Comparison of ENCODE assay signal across 13 cellular contexts in the genomic region with DNA sequence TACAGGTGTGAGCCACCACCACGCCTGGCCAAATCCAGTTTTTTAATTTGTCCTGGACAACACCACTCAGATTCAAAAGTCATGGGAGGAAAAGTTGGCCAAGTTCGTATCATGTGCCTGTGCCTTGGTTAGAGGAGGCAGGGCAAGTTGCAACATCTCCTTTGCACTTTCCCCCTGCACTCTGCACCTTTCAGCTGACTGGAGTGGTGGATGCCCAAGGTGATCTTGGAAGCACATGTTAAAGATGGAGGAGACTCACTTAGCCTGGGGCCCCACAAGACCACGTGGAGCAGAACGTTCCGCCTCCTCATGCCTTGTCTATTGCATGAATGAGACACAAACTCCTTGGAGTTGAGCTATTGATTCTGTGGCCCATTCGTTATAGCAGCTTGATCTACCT.
DNase-seq lines count a peak whose midpoint lies in the region; ATAC-seq and TF ChIP-seq lines count a peak whose summit lies in the region.
"Had no signal": no experiment of that assay in that cellular context is flagged by ENCODE, and none has a peak within 500 bp of the region (broad histone marks: within the 10 kb centered on the region; RNA-seq: fewer than 3 reads in every experiment).

No MANE protein-coding gene starts in this region.

- H3K27ac ChIP-seq in RWPE2 (ENCODE audit: poor library complexity, severe bottlenecking): peak overlapping the region; percentile 80
- no peak overlapping the region for H3K27ac ChIP-seq in foreskin keratinocyte
- no peak overlapping the region for H3K27ac ChIP-seq in right lobe of liver
- H3K27ac ChIP-seq in upper lobe of right lung: no peak overlapping the region
- H3K27ac ChIP-seq in A673 (ENCODE audit: low read depth, low read length, poor library complexity, severe bottlenecking): no peak overlapping the region

- H3K4me3 ChIP-seq in RWPE2 (ENCODE audit: severe bottlenecking) (no peak overlapping the region), right lobe of liver (no peak overlapping the region), upper lobe of right lung (no peak overlapping the region), A673 (ENCODE audit: low read depth, low read length, poor library complexity, severe bottlenecking) (no peak overlapping the region)
- H3K4me3 ChIP-seq: GM12878 had no signal

- WGBS in right lobe of liver (ENCODE audit: insufficient coverage, low coverage, low lambda C conversion rate, missing lambda C conversion rate): 53% methylated on average over 6 of the region's 6 CpGs

- TF ChIP-seq POLR2A in right lobe of liver (IDR thresholded peaks at IDR 0.05): no peak

- POLR2A ChIA-PET in A673 (lab: Charles Lee; ENCODE audit: low non-redundant PET): no interaction called here

- peaks cover 27% of the 10 kb centered on the region for H3K4me1 ChIP-seq in RWPE2 (ENCODE audit: insufficient read depth, poor library complexity, severe bottlenecking)
- peaks cover 9% of the 10 kb centered on the region for H3K4me1 ChIP-seq in foreskin keratinocyte
- H3K4me1 ChIP-seq in right lobe of liver: no peaks in the 10 kb centered on the region
- no peaks in the 10 kb centered on the region for H3K4me1 ChIP-seq in upper lobe of right lung
- no peaks in the 10 kb centered on the region for H3K4me1 ChIP-seq in A673 (ENCODE audit: insufficient read depth, low read length, poor library complexity, severe bottlenecking)

- H3K36me3 ChIP-seq in RWPE2 (ENCODE audit: low read depth): no peaks in the 10 kb centered on the region
- H3K36me3 ChIP-seq in right lobe of liver: no peaks in the 10 kb centered on the region
- no peaks in the 10 kb centered on the region for H3K36me3 ChIP-seq in upper lobe of right lung
- no peaks in the 10 kb centered on the region for H3K36me3 ChIP-seq in A673 (ENCODE audit: insufficient read depth, low read length, poor library complexity, severe bottlenecking)

- BruUV-seq in A673 (replicated peaks; lab: Mats Ljungman, UMichigan): no TSS peak

- CTCF ChIA-PET in A673 (lab: Charles Lee): no interaction called here

- TF ChIP-seq CTCF in RWPE2 (IDR thresholded peaks at IDR 0.05; ENCODE audit: poor library complexity, severe bottlenecking) (no peak), foreskin keratinocyte (conservative IDR thresholded peaks at IDR 0.05) (no peak), right lobe of liver (IDR thresholded peaks at IDR 0.05) (no peak), upper lobe of right lung (IDR thresholded peaks at IDR 0.05) (no peak), A673 (conservative IDR thresholded peaks at IDR 0.05; ENCODE audit: low read depth, low read length) (no peak)

- intact Hi-C loops in right lobe of liver (cut with DNase I) (no loop called here), upper lobe of right lung (cut with DNase I) (no loop called here), A673 (cut with micrococcal nuclease; ENCODE audit: unreplicated experiment) (no loop called here)

- ATAC-seq in RWPE2 (ENCODE audit: low read depth) (no peak), foreskin keratinocyte (peak; percentile 39), right lobe of liver (peak in 3 of 4 donors; percentile 23 to 77 (median 75)), upper lobe of right lung (no peak), HG03025 (IDR thresholded peaks at IDR 0.05; ENCODE audit: low FRiP score, unreplicated experiment) (no peak)
- ATAC-seq: GM12878 had no signal

- no peaks in the 10 kb centered on the region for H3K27me3 ChIP-seq in RWPE2 (ENCODE audit: insufficient read depth, poor library complexity, severe bottlenecking)
- H3K27me3 ChIP-seq in foreskin keratinocyte: no peaks in the 10 kb centered on the region
- no peaks in the 10 kb centered on the region for H3K27me3 ChIP-seq in right lobe of liver
- H3K27me3 ChIP-seq in upper lobe of right lung: no peaks in the 10 kb centered on the region
- peaks cover 18% of the 10 kb centered on the region for H3K27me3 ChIP-seq in A673 (replicated peaks; ENCODE audit: insufficient read depth, low read depth, low read length, poor library complexity)

- DNase-seq in RWPE2 (ENCODE audit: low spot score): no peak
- peak in 1 of 2 donors; percentile 46 for DNase-seq in foreskin keratinocyte
- DNase-seq in right lobe of liver: no peak
- DNase-seq in upper lobe of right lung: peak; percentile 15
- DNase-seq in nucleus accumbens (lab: John Stamatoyannopoulos, UW): no peak
- DNase-seq in A673 (ENCODE audit: low spot score): no peak
- DNase-seq: C1 segment of cervical spinal cord; CD4-positive, alpha-beta T cell; DMS79; HCEC 1CT; HFFc6 had no signal

- no peaks in the 10 kb centered on the region for H3K9me3 ChIP-seq in RWPE2 (ENCODE audit: severe bottlenecking)
- H3K9me3 ChIP-seq in right lobe of liver: no peaks in the 10 kb centered on the region
- H3K9me3 ChIP-seq in upper lobe of right lung: no peaks in the 10 kb centered on the region
- H3K9me3 ChIP-seq in A673 (ENCODE audit: low read depth, low read length, poor library complexity, severe bottlenecking): no peaks in the 10 kb centered on the region

Comparison
In these comparisons a context has a peak if more than half of its experiments do, and no peak if none do; other contexts are left out.
1. ATAC-seq: peak in foreskin keratinocyte (single experiment) and right lobe of liver (3 of 4); none in RWPE2 (single experiment), upper lobe of right lung (single experiment) and HG03025 (single experiment).